In the genomic region with DNA sequence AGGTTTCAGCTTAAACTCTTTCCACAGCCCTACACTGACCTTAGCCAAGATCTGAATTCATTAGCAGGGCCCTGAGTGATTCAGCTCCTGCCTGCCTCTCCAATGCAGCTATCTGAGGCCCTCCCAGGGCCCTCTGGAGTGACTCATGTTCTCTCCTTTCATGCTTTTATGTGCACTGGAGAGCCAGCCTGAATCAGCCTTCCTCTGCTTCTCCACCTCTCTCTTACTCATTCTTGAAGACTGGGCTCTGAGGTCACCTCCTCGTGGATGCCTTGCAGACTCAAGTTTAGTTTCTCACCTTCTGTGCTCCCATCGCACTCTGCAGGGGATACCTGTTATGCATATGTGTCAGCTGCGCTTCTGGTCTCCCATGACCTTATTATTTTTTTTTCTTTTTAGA, we compare ENCODE assay signal across 9 cellular contexts. TPM values are rescaled to one million over a fixed set of nuclear protein-coding genes. Genes with fewer than 3 reads are reported as not detected.
DNase-seq lines count a peak whose midpoint lies in the region; ATAC-seq and TF ChIP-seq lines count a peak whose summit lies in the region.
"Had no signal": no experiment of that assay in that cellular context is flagged by ENCODE, and none has a peak within 500 bp of the region (broad histone marks: within the 10 kb centered on the region; RNA-seq: fewer than 3 reads in every experiment).

No MANE protein-coding gene starts in this region.

- TF ChIP-seq CTCF in Caco-2 (IDR thresholded peaks at IDR 0.05; ENCODE audit: insufficient read depth in 1 of 2, low read depth in 1 of 2, low read length in 1 of 2, severe bottlenecking in 1 of 2, unreplicated experiment in 1 of 2) (no peak), PC-3 (conservative IDR thresholded peaks at IDR 0.05; ENCODE audit: low read depth, low read length) (no peak), omental fat pad (IDR thresholded peaks at IDR 0.05) (no peak)

- H3K4me3 Mint-ChIP-seq in Caco-2 (ENCODE audit: unreplicated experiment): no peak overlapping the region

- ATAC-seq in PC-3 (peak; percentile 89), omental fat pad (ENCODE audit: low FRiP score) (peak; percentile 81), GM21515 (IDR thresholded peaks at IDR 0.05; ENCODE audit: unreplicated experiment) (no peak)

- H3K9me3 Mint-ChIP-seq in Caco-2 (ENCODE audit: unreplicated experiment): no peaks in the 10 kb centered on the region

- no peaks in the 10 kb centered on the region for H3K36me3 ChIP-seq in Caco-2 (ENCODE audit: control insufficient read depth, insufficient read depth, low read length)
- 0 out of 2 replicates have a peak, but pooled peaks cover under 1% of the 10 kb centered on the region for H3K36me3 ChIP-seq in PC-3 (ENCODE audit: low read depth, low read length)
- H3K36me3 ChIP-seq: upper lobe of left lung had no signal

- no peaks in the 10 kb centered on the region for H3K36me3 Mint-ChIP-seq in Caco-2 (ENCODE audit: insufficient read depth, unreplicated experiment)

- BruUV-seq in Caco-2 (replicated peaks; lab: Mats Ljungman, UMichigan) (no TSS peak), PC-3 (replicated peaks; lab: Mats Ljungman, UMichigan) (no TSS peak)

- H3K4me1 Mint-ChIP-seq in Caco-2 (ENCODE audit: low read depth, unreplicated experiment): peaks cover 8% of the 10 kb centered on the region

- H3K4me2 ChIP-seq in PC-3 (ENCODE audit: low read length): peak overlapping the region; percentile 58

- H3K9me2 ChIP-seq in PC-3 (replicated peaks; ENCODE audit: low read length): no peaks in the 10 kb centered on the region

- POLR2A ChIA-PET in Caco-2 (lab: Charles Lee): no interaction called here
- POLR2A ChIA-PET in PC-3 (lab: Charles Lee; ENCODE audit: unreplicated experiment): no interaction called here

- H3K9ac ChIP-seq in PC-3 (ENCODE audit: low read length): no peak overlapping the region

- H3K9me3 ChIP-seq in Caco-2: no peaks in the 10 kb centered on the region
- no peaks in the 10 kb centered on the region for H3K9me3 ChIP-seq in PC-3 (ENCODE audit: low read length)
- H3K9me3 ChIP-seq: upper lobe of left lung had no signal

- H3K27me3 ChIP-seq in Caco-2 (replicated peaks; ENCODE audit: control insufficient read depth, insufficient read depth, low read length) (no peaks in the 10 kb centered on the region), PC-3 (ENCODE audit: low read length) (no peaks in the 10 kb centered on the region)
- H3K27me3 ChIP-seq: upper lobe of left lung had no signal

- DNase-seq in Caco-2 (peak; percentile 15 to 39), PC-3 (peak; percentile 94), amniotic epithelial cell (ENCODE audit: low read depth) (peak; percentile 98), omental fat pad (ENCODE audit: low spot score) (no peak), NCI-H526 (lab: John Stamatoyannopoulos, UW) (no peak), NCI-H146 (lab: John Stamatoyannopoulos, UW) (no peak), NCI-H187 (lab: John Stamatoyannopoulos, UW) (no peak)
- DNase-seq: upper lobe of left lung had no signal

- H3K27ac Mint-ChIP-seq in Caco-2 (ENCODE audit: unreplicated experiment): no peak overlapping the region

- no peak overlapping the region for H2AFZ ChIP-seq in PC-3 (ENCODE audit: low read length)

- intact Hi-C loops in Caco-2 (cut with micrococcal nuclease; ENCODE audit: unreplicated experiment): loop anchor here (5.0 kb wide), 1 partner anchor 53 kb away; no protein-coding TSS in a partner anchor
- intact Hi-C loops in PC-3 (cut with micrococcal nuclease): loop anchor here (2.0 to 10.0 kb wide), 4 partner anchors 31 to 132 kb away; no protein-coding TSS in a partner anchor

- no peaks in the 10 kb centered on the region for H3F3A ChIP-seq in PC-3 (ENCODE audit: low read length, unreplicated experiment)

- no peak overlapping the region for H3K4me3 ChIP-seq in Caco-2 (ENCODE audit: low read depth, low read length)
- no peak overlapping the region for H3K4me3 ChIP-seq in PC-3 (ENCODE audit: low read length)
- H3K4me3 ChIP-seq: upper lobe of left lung had no signal

- H3K4me1 ChIP-seq in Caco-2 (peaks cover 13% of the 10 kb centered on the region; the same call in 1 of the 2 replicates), PC-3 (ENCODE audit: insufficient read depth, low read length) (peaks cover 52% of the 10 kb centered on the region)

- H4K20me1 ChIP-seq in PC-3 (ENCODE audit: low read length): no peaks in the 10 kb centered on the region

- peak overlapping the region; percentile 84 for H3K27ac ChIP-seq in PC-3 (ENCODE audit: low read length)
- H3K27ac ChIP-seq: upper lobe of left lung had no signal

- CTCF ChIA-PET in Caco-2 (lab: Charles Lee): no interaction called here
- CTCF ChIA-PET in PC-3 (lab: Charles Lee): interaction anchor here (0.6 kb wide), 2 partner anchors 34 to 117 kb away, joined by 5 to 8 read pairs; no protein-coding TSS in a partner anchor

- no peaks in the 10 kb centered on the region for H3K27me3 Mint-ChIP-seq in Caco-2 (ENCODE audit: insufficient read depth, unreplicated experiment)

- peaks cover 23% of the 10 kb centered on the region for H3K79me2 ChIP-seq in PC-3 (ENCODE audit: low read length)

RNA-seq across cellular contexts. Expression of a gene that starts 3.1 kb away (rescaled TPM):
- total RNA-seq in Caco-2 (2022) (10.5 and 14.2 TPM in 2 replicates), PC-3 (2014; rRNA removed) (169 and 255 TPM in 2 replicates), omental fat pad (10 to 100 TPM in 1 of 4 donors, 1 to 10 TPM in 3; 2.8 to 24.3 (median 4.5) TPM)

Comparison
In these comparisons a context has a peak if more than half of its experiments do, and no peak if none do; other contexts are left out.
1. DNase-seq: peak in Caco-2 (2 of 2), PC-3 (single experiment) and amniotic epithelial cell (single experiment); none in omental fat pad (single experiment), NCI-H526 (0 of 2), NCI-H146 (single experiment) and NCI-H187 (0 of 2).